ENCODE assay signal across 26 cellular contexts in the genomic region with DNA sequence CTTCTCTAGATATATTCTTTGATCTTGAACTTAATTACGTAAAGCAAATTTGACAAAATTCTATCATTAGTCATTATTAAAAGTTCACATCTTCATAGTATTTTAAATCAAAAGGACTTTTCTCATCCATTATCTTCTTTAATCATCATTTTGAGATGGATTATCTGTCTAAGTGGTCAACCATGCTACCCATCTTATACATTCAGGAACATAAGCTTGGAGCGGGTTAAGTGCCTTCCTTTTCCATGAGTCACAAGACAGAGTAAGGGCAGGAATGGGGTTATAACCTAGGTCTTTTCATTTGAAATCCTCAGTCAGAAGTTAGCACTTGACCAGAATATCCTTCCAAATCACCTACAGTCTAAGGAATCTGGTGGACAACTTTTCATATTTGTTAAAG.
A peak's percentile ranks its signal among the peaks of the same experiment; 100 is the strongest.
DNase-seq lines count a peak whose midpoint lies in the region; ATAC-seq, FAIRE-seq and TF ChIP-seq lines count a peak whose summit lies in the region.
"Had no signal": no experiment of that assay in that cellular context is flagged by ENCODE, and none has a peak within 500 bp of the region (broad histone marks: within the 10 kb centered on the region; RNA-seq: fewer than 3 reads in every experiment).

No MANE protein-coding gene starts in this region.

- no peaks in the 10 kb centered on the region for H3K9me3 Mint-ChIP-seq in astrocyte (ENCODE audit: unreplicated experiment)
- no peaks in the 10 kb centered on the region for H3K9me3 Mint-ChIP-seq in activated T-cell treated with anti-CD3 and anti-CD28 coated beads, Interleukin-2, amount 50 U/mL, for 4 hours
- H3K9me3 Mint-ChIP-seq: activated CD4-positive, alpha-beta memory T cell treated with anti-CD3 and anti-CD28 coated beads for 36 hours; nephron progenitor cell had no signal

- peaks cover 4% of the 10 kb centered on the region for H3K4me1 ChIP-seq in astrocyte (ENCODE audit: insufficient read depth, low read length)
- H3K4me1 ChIP-seq: left lung had no signal

- no peak overlapping the region for H3K4me3 ChIP-seq in astrocyte (ENCODE audit: insufficient read depth, low read depth, low read length)
- H3K4me3 ChIP-seq: adrenal gland; BLaER1 treated with 17β-estradiol and CSF1 and Interleukin-3, amounts not matched to agents 10 nM and 100 nM; left lung; mucosa of descending colon had no signal

- peak; percentile 11 for DNase-seq in ACHN
- peak; percentile 38 for DNase-seq in HT1080 (ENCODE audit: low read depth)
- peak; percentile 53 for DNase-seq in astrocyte (ENCODE audit: low read depth)
- no peak for DNase-seq in activated T-cell treated with anti-CD3 and anti-CD28 coated beads, Interleukin-2, amount 50 U/mL, for 4 hours
- DNase-seq in posterior vena cava (ENCODE audit: low spot score) = no peak
- DNase-seq: activated CD4-positive, alpha-beta memory T cell treated with anti-CD3 and anti-CD28 coated beads for 36 hours; activated gamma-delta T cell treated with Interleukin-2 at 50 U/mL for 16 hours; adrenal gland; H7; KG1; left lung; mucosa of descending colon; MV-4-11; NCI-H1694 treated with DMSO at 0.1 percent for 48 hours; nephron progenitor cell; substantia nigra; SW 1271 had no signal

- peaks cover 27% of the 10 kb centered on the region for H3K79me2 ChIP-seq in astrocyte (ENCODE audit: insufficient read depth, low read length)

- H3K4me1 Mint-ChIP-seq in astrocyte (ENCODE audit: low read depth, unreplicated experiment) = peaks cover 35% of the 10 kb centered on the region
- no peaks in the 10 kb centered on the region for H3K4me1 Mint-ChIP-seq in activated T-cell treated with anti-CD3 and anti-CD28 coated beads, Interleukin-2, amount 50 U/mL, for 4 hours (ENCODE audit: low read depth)

- peak overlapping the region; percentile 0 for H3K4me2 ChIP-seq in astrocyte (ENCODE audit: low read length)
- H3K4me2 ChIP-seq: BLaER1 treated with 17β-estradiol and CSF1 and Interleukin-3, amounts not matched to agents 10 nM and 100 nM had no signal

- H2AFZ ChIP-seq in astrocyte (ENCODE audit: low read depth, low read length) = no peak overlapping the region

- H3K9me3 ChIP-seq in astrocyte (ENCODE audit: insufficient read depth, low read depth, low read length) = no peaks in the 10 kb centered on the region
- H3K9me3 ChIP-seq: adrenal gland; BLaER1 treated with 17β-estradiol and CSF1 and Interleukin-3, amounts not matched to agents 10 nM and 100 nM; left lung; mucosa of descending colon had no signal

- H3K4me3 Mint-ChIP-seq in astrocyte (ENCODE audit: unreplicated experiment) = no peak overlapping the region
- no peak overlapping the region for H3K4me3 Mint-ChIP-seq in activated T-cell treated with anti-CD3 and anti-CD28 coated beads, Interleukin-2, amount 50 U/mL, for 4 hours
- H3K4me3 Mint-ChIP-seq: activated CD4-positive, alpha-beta memory T cell treated with anti-CD3 and anti-CD28 coated beads for 36 hours; nephron progenitor cell had no signal

- in situ Hi-C loops in ACHN (cut with HindIII; ENCODE audit: low pct_ligation_motif_present, low pct_unique_long_range_greater_than_20kb, low sequenced_read_pairs) = no loop called here

- ATAC-seq in activated T-cell treated with anti-CD3 and anti-CD28 coated beads, Interleukin-2, amount 50 U/mL, for 4 hours = no peak
- ATAC-seq in GM18502 (IDR thresholded peaks at IDR 0.05; ENCODE audit: poor library complexity, unreplicated experiment) (no peak), HG03378 (IDR thresholded peaks at IDR 0.05; ENCODE audit: unreplicated experiment) (no peak)
- ATAC-seq: left lung, mucosa of descending colon, Right ventricle myocardium inferior had no signal

- intact Hi-C loops in posterior vena cava (cut with DNase I) = no loop called here

- no peak overlapping the region for H3K27ac ChIP-seq in astrocyte (ENCODE audit: low read depth, low read length)
- H3K27ac ChIP-seq: adrenal gland; BLaER1 treated with 17β-estradiol and CSF1 and Interleukin-3, amounts not matched to agents 10 nM and 100 nM; epithelial cell of prostate; left lung had no signal

- H3K27me3 ChIP-seq in astrocyte (ENCODE audit: insufficient read depth, low read length) = no peaks in the 10 kb centered on the region
- H3K27me3 ChIP-seq: adrenal gland; BLaER1 treated with 17β-estradiol and CSF1 and Interleukin-3, amounts not matched to agents 10 nM and 100 nM; left lung had no signal

- peaks cover 38% of the 10 kb centered on the region for H4K20me1 ChIP-seq in astrocyte (ENCODE audit: insufficient read depth, low read length)

- no peaks in the 10 kb centered on the region for H3K36me3 ChIP-seq in astrocyte (ENCODE audit: insufficient read depth, low read length)
- H3K36me3 ChIP-seq: adrenal gland, left lung had no signal

- H3K36me3 Mint-ChIP-seq in astrocyte (ENCODE audit: low read depth, unreplicated experiment) = peaks cover 3% of the 10 kb centered on the region
- H3K36me3 Mint-ChIP-seq in activated T-cell treated with anti-CD3 and anti-CD28 coated beads, Interleukin-2, amount 50 U/mL, for 4 hours (ENCODE audit: insufficient read depth) = no peaks in the 10 kb centered on the region
- H3K36me3 Mint-ChIP-seq: activated CD4-positive, alpha-beta memory T cell treated with anti-CD3 and anti-CD28 coated beads for 36 hours had no signal

- no peak overlapping the region for H3K9ac ChIP-seq in astrocyte (ENCODE audit: low read length)
- H3K9ac ChIP-seq: BLaER1 treated with 17β-estradiol and CSF1 and Interleukin-3, amounts not matched to agents 10 nM and 100 nM had no signal

- FAIRE-seq in astrocyte (lab: Jason Lieb, UNC) = peak; percentile 9
- peak; percentile 13 for FAIRE-seq in islet of Langerhans (lab: Jason Lieb, UNC)
- FAIRE-seq: A204.1, G401.6, GM18507 had no signal

- TF ChIP-seq CTCF in astrocyte (IDR thresholded peaks at IDR 0.05; ENCODE audit: insufficient read depth, low read depth, low read length) = no peak

- H3K27ac Mint-ChIP-seq in astrocyte (ENCODE audit: unreplicated experiment) = peak overlapping the region; percentile 92
- H3K27ac Mint-ChIP-seq: activated CD4-positive, alpha-beta memory T cell treated with anti-CD3 and anti-CD28 coated beads for 36 hours had no signal

- no peaks in the 10 kb centered on the region for H3K27me3 Mint-ChIP-seq in astrocyte (ENCODE audit: low read depth, unreplicated experiment)
- H3K27me3 Mint-ChIP-seq in activated T-cell treated with anti-CD3 and anti-CD28 coated beads, Interleukin-2, amount 50 U/mL, for 4 hours (ENCODE audit: low read depth) = no peaks in the 10 kb centered on the region
- H3K27me3 Mint-ChIP-seq: activated CD4-positive, alpha-beta memory T cell treated with anti-CD3 and anti-CD28 coated beads for 36 hours had no signal

Comparison
In these comparisons a context has a peak if more than half of its experiments do, and no peak if none do; other contexts are left out.
1. DNase-seq: peak in ACHN (single experiment), HT1080 (single experiment) and astrocyte (single experiment); none in activated T-cell treated with anti-CD3 and anti-CD28 coated beads, Interleukin-2, amount 50 U/mL, for 4 hours (single experiment) and posterior vena cava (single experiment).